16 cellular contexts compared by ENCODE assay signal in the genomic region with DNA sequence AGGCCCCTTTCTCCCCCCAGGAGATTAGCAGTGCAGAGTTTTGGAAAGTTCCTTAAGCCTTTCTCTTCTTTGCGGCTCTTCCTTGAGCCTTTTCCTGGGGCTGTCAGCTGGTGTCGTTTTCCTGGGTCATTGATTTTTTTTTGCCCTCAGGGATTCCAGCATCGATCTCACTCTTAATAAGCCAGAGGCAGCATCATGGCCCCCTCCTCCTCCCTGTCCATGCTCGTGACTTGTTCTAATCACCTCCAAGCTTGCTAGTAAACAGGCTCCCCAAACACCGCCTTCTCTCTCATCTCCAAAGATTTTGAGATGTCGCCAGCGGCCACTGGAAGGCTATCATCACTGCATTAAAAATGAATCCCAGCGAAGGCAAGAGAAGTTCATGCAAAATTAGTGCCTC. TPM values are rescaled to one million over a fixed set of nuclear protein-coding genes. Genes with fewer than 3 reads are reported as not detected.
DNase-seq lines count a peak whose midpoint lies in the region; ATAC-seq and TF ChIP-seq lines count a peak whose summit lies in the region.
"Had no signal": no experiment of that assay in that cellular context is flagged by ENCODE, and none has a peak within 500 bp of the region (broad histone marks: within the 10 kb centered on the region; RNA-seq: fewer than 3 reads in every experiment).

No MANE protein-coding gene starts in this region.

- ATAC-seq in left cardiac atrium: no peak
- ATAC-seq in HG03097 (IDR thresholded peaks at IDR 0.05; ENCODE audit: low FRiP score, unreplicated experiment): no peak
- ATAC-seq in GM18861 (IDR thresholded peaks at IDR 0.05; ENCODE audit: unreplicated experiment): no peak
- ATAC-seq: activated T-cell treated with anti-CD3 and anti-CD28 coated beads, Interleukin-2, amount 50 U/mL, for 4 hours had no signal

- H3K36me3 Mint-ChIP-seq in mesothelial cell of epicardium: no peaks in the 10 kb centered on the region
- H3K36me3 Mint-ChIP-seq: activated naive CD8-positive, alpha-beta T cell had no signal

- intact Hi-C loops in left ventricle myocardium inferior (cut with micrococcal nuclease): no loop called here
- intact Hi-C loops in left cardiac atrium (cut with DNase I): no loop called here
- intact Hi-C loops in dorsolateral prefrontal cortex (cut with DNase I): loop anchor here in 1 of 2 donors (5.0 kb wide), 3 partner anchors 37 to 82 kb away; no protein-coding TSS in a partner anchor
- intact Hi-C loops in uterus (cut with DNase I; ENCODE audit: low total_unique reads): loop anchor here (10.0 kb wide), 1 partner anchor 189 kb away; no protein-coding TSS in a partner anchor

- H3K9me3 Mint-ChIP-seq in mesothelial cell of epicardium: no peaks in the 10 kb centered on the region
- H3K9me3 Mint-ChIP-seq: activated T-cell treated with anti-CD3 and anti-CD28 coated beads, Interleukin-2, amount 50 U/mL, for 4 hours; CD4-positive, alpha-beta memory T cell had no signal

- peak overlapping the region; percentile 100 for H3K27ac ChIP-seq in left ventricle myocardium inferior (replicated peaks)
- H3K27ac ChIP-seq in dorsolateral prefrontal cortex: peak overlapping the region in 49 of 59 donors; percentile 1 to 100 (median 99)
- H3K27ac ChIP-seq in uterus: peak overlapping the region; percentile 98 to 100
- H3K27ac ChIP-seq: neutrophil had no signal

- no peak overlapping the region for H3K4me3 Mint-ChIP-seq in mesothelial cell of epicardium
- H3K4me3 Mint-ChIP-seq: activated T-cell treated with anti-CD3 and anti-CD28 coated beads, Interleukin-2, amount 50 U/mL, for 4 hours had no signal

- no peaks in the 10 kb centered on the region for H3K9me3 ChIP-seq in left ventricle myocardium inferior (replicated peaks)
- H3K9me3 ChIP-seq in uterus: no peaks in the 10 kb centered on the region
- H3K9me3 ChIP-seq: MG63, neutrophil had no signal

- H3K27me3 ChIP-seq in left ventricle myocardium inferior (ENCODE audit: low read depth) (no peaks in the 10 kb centered on the region), dorsolateral prefrontal cortex (no peaks in the 10 kb centered on the region), uterus (no peaks in the 10 kb centered on the region)
- H3K27me3 ChIP-seq: MG63 had no signal

- TF ChIP-seq CTCF in left ventricle myocardium inferior (IDR thresholded peaks at IDR 0.05; ENCODE audit: borderline replicate concordance) (no peak), dorsolateral prefrontal cortex (IDR thresholded peaks at IDR 0.05 in 54 of 56, conservative IDR thresholded peaks at IDR 0.05 in 2 of 56; ENCODE audit: low read depth in 1 of 56, partially characterized antibody in 56 of 56) (no peak), mesothelial cell of epicardium (IDR thresholded peaks at IDR 0.05; ENCODE audit: unreplicated experiment) (no peak), uterus (IDR thresholded peaks at IDR 0.05) (no peak)

- H3K27ac Mint-ChIP-seq in mesothelial cell of epicardium: peak overlapping the region; percentile 74
- H3K27ac Mint-ChIP-seq: activated naive CD8-positive, alpha-beta T cell had no signal

- H3K27me3 Mint-ChIP-seq in mesothelial cell of epicardium (ENCODE audit: low read depth): peaks cover 79% of the 10 kb centered on the region
- H3K27me3 Mint-ChIP-seq: activated naive CD8-positive, alpha-beta T cell; CD4-positive, alpha-beta memory T cell had no signal

- H3K4me1 Mint-ChIP-seq in mesothelial cell of epicardium: peaks cover 26% of the 10 kb centered on the region

- H3K36me3 ChIP-seq in left ventricle myocardium inferior (no peaks in the 10 kb centered on the region), uterus (no peaks in the 10 kb centered on the region)
- H3K36me3 ChIP-seq: MG63, neutrophil had no signal

- peaks cover 88% of the 10 kb centered on the region for H3K4me1 ChIP-seq in left ventricle myocardium inferior
- peaks cover 0 to 16% of the 10 kb centered on the region in 2 donors for H3K4me1 ChIP-seq in uterus

- TF ChIP-seq POLR2A in uterus (IDR thresholded peaks at IDR 0.05): no peak

- H3K4me3 ChIP-seq in left ventricle myocardium inferior (peak overlapping the region; percentile 85), dorsolateral prefrontal cortex (peak overlapping the region in 42 of 59 donors; percentile 0 to 90 (median 80)), uterus (peak overlapping the region; percentile 13 to 72)
- H3K4me3 ChIP-seq: MG63 had no signal

- DNase-seq in left ventricle myocardium inferior: no peak
- DNase-seq in left cardiac atrium: no peak
- no peak for DNase-seq in dorsolateral prefrontal cortex
- DNase-seq in mesothelial cell of epicardium (ENCODE audit: low spot score in 2 of 2, unreplicated experiment in 2 of 2): no peak
- no peak for DNase-seq in uterus
- DNase-seq in NCI-H2107 treated with DMSO at 0.1 percent for 48 hours (lab: John Stamatoyannopoulos, UW; ENCODE audit: unreplicated experiment): no peak
- DNase-seq: ACHN; activated T-cell treated with anti-CD3 and anti-CD28 coated beads, Interleukin-2, amount 50 U/mL, for 4 hours; CD4-positive, alpha-beta memory T cell; DMS79 treated with DMSO at 0.1 percent for 48 hours; MG63; NCI-H187 treated with DMSO at 0.1 percent for 48 hours had no signal

RNA-seq across cellular contexts. Expression of a gene that starts 2.9 kb away (rescaled TPM):
- total RNA-seq in left ventricle myocardium inferior: 13.9 TPM
- total RNA-seq in left cardiac atrium: 10 to 100 TPM; 22.1 to 52.8 TPM
- total RNA-seq in dorsolateral prefrontal cortex: 10 to 100 TPM; 15.9 to 52.5 (median 27.2) TPM
- 2.1 to 3.8 TPM (median 3.1 TPM) in 3 replicates for total RNA-seq in mesothelial cell of epicardium
- total RNA-seq in uterus: 100 to 1,000 TPM in 1 of 4 donors, 10 to 100 TPM in 2, 1 to 10 TPM in 1; 8.3 to 105 (median 48.7) TPM

RNA-seq across cellular contexts. Expression of a gene that starts 22.6 kb away (rescaled TPM):
- total RNA-seq in left ventricle myocardium inferior (13.8 TPM), left cardiac atrium (10 to 100 TPM in 1 of 2 donors, 1 to 10 TPM in 1; 8.5 to 13.5 TPM), dorsolateral prefrontal cortex (10 to 100 TPM; 16.2 to 31.0 (median 22.1) TPM), mesothelial cell of epicardium (21.8 to 23.4 TPM (median 22.2 TPM) in 3 replicates), uterus (10 to 100 TPM; 11.8 to 31.0 (median 26.0) TPM)
